Comparison of ENCODE assay signal across 11 cellular contexts in genomic region chr7:156207306-156207705, GRCh38.
"Had no signal": no experiment of that assay in that cellular context is flagged by ENCODE, and none has a peak within 500 bp of the region (broad histone marks: within the 10 kb centered on the region; RNA-seq: fewer than 3 reads in every experiment).

No MANE protein-coding gene starts in this region.

- H3K27ac ChIP-seq: GM23248 had no signal

- H3K4me3 Mint-ChIP-seq: GM23338, H9, HFFc6 had no signal

- H2AFZ ChIP-seq: GM23248, GM23338 had no signal

- H3K4me3 ChIP-seq: GM23248, GM23338, HAP-1 had no signal

- H3K9me3 ChIP-seq: HAP-1 had no signal

- H3K27ac Mint-ChIP-seq: GM23338, H9, HFFc6 had no signal

- H3K9me3 Mint-ChIP-seq: GM23338, H9 had no signal

- H3K4me1 Mint-ChIP-seq: GM23338, H9 had no signal

- ATAC-seq: GM23338, HCT116 had no signal

- H3K4me2 ChIP-seq: GM23338 had no signal

- DNase-seq: GM23248, GOT3, H7, H9, HCEC 1CT, HFFc6 had no signal

- FAIRE-seq: H1, H54 had no signal

- H3K36me3 ChIP-seq: HAP-1 had no signal

- H3K9ac ChIP-seq: GM23248 had no signal

- H3K4me1 ChIP-seq: HAP-1 had no signal
